Comparison of ENCODE assay signal across 14 cellular contexts in genomic region chr7:80231719-80232118, GRCh38.
A peak's percentile ranks its signal among the peaks of the same experiment; 100 is the strongest.
DNase-seq lines count a peak whose midpoint lies in the region; ATAC-seq and TF ChIP-seq lines count a peak whose summit lies in the region.
"Had no signal": no experiment of that assay in that cellular context is flagged by ENCODE, and none has a peak within 500 bp of the region (broad histone marks: within the 10 kb centered on the region; RNA-seq: fewer than 3 reads in every experiment).

No MANE protein-coding gene starts in this region.

- H3K4me3 ChIP-seq in AG09309 (ENCODE audit: control insufficient read depth, low read depth, low read length) (no peak overlapping the region), astrocyte of the spinal cord (ENCODE audit: low read depth, low read length) (no peak overlapping the region), testis (no peak overlapping the region), HAP-1 (no peak overlapping the region)
- H3K4me3 ChIP-seq: gastroesophageal sphincter, thyroid gland had no signal

- H3K9me3 ChIP-seq in testis, result no peaks in the 10 kb centered on the region
- H3K9me3 ChIP-seq in HAP-1, result no peaks in the 10 kb centered on the region
- H3K9me3 ChIP-seq: gastroesophageal sphincter, thyroid gland had no signal

- H3K27me3 ChIP-seq in testis (no peaks in the 10 kb centered on the region), HAP-1 (ENCODE audit: low read depth) (no peaks in the 10 kb centered on the region)
- H3K27me3 ChIP-seq: gastroesophageal sphincter, thyroid gland had no signal

- H3K36me3 ChIP-seq in testis (ENCODE audit: low read depth, missing control alignments), result no peaks in the 10 kb centered on the region
- no peaks in the 10 kb centered on the region for H3K36me3 ChIP-seq in HAP-1 (replicated peaks)
- H3K36me3 ChIP-seq: gastroesophageal sphincter, thyroid gland had no signal

- TF ChIP-seq CTCF in AG09309 (IDR thresholded peaks at IDR 0.05; ENCODE audit: control insufficient read depth, insufficient read depth, low read depth, low read length, missing control alignments), result no peak
- TF ChIP-seq CTCF in astrocyte of the spinal cord (IDR thresholded peaks at IDR 0.05; ENCODE audit: low read depth, low read length), result no peak
- TF ChIP-seq CTCF in testis (IDR thresholded peaks at IDR 0.05), result no peak

- no peak overlapping the region for H3K27ac ChIP-seq in testis
- H3K27ac ChIP-seq: gastroesophageal sphincter, thyroid gland had no signal

- intact Hi-C loops in testis (cut with DNase I; ENCODE audit: low total_unique reads), result loop anchor here (5.0 kb wide), 1 partner anchor 101 kb away; no protein-coding TSS in a partner anchor

- peaks cover under 1% of the 10 kb centered on the region for H3K4me1 ChIP-seq in testis
- H3K4me1 ChIP-seq in HAP-1, result peaks cover 3% of the 10 kb centered on the region
- H3K4me1 ChIP-seq: gastroesophageal sphincter had no signal

- peak; percentile 70 for ATAC-seq in HG02852 (IDR thresholded peaks at IDR 0.05; ENCODE audit: unreplicated experiment)
- ATAC-seq in HG02981 (IDR thresholded peaks at IDR 0.05; ENCODE audit: unreplicated experiment), result no peak
- ATAC-seq in GM21423 (IDR thresholded peaks at IDR 0.05; ENCODE audit: unreplicated experiment), result no peak
- ATAC-seq: gastroesophageal sphincter, HepG2 had no signal

- 83 to 97% methylated on average over 2 of the region's 2 CpGs for WGBS in testis, 2 donors

- TF ChIP-seq POLR2A in testis (IDR thresholded peaks at IDR 0.05), result no peak

- in situ Hi-C loops in astrocyte of the spinal cord (cut with HindIII; ENCODE audit: low sequenced_read_pairs), result no loop called here
- in situ Hi-C loops in HAP-1 (cut with MboI; ENCODE audit: low sequenced_read_pairs), result no loop called here

- peak; percentile 23 for DNase-seq in AG09309 (ENCODE audit: low read depth)
- DNase-seq in astrocyte of the spinal cord (ENCODE audit: low read depth, low spot score), result peak; percentile 51
- DNase-seq in kidney tubule cell (ENCODE audit: low spot score), result peak; percentile 57
- DNase-seq in testis, result no peak
- DNase-seq in HAP-1 (ENCODE audit: low spot score in 2 of 2), result no peak
- DNase-seq: midbrain, NCI-H1092 treated with DMSO at 0.1 percent for 48 hours, NCI-H2171 treated with DMSO at 0.1 percent for 48 hours, thyroid gland had no signal

Comparison
In these comparisons a context has a peak if more than half of its experiments do, and no peak if none do; other contexts are left out.
1. DNase-seq: peak in AG09309 (single experiment), astrocyte of the spinal cord (single experiment) and kidney tubule cell (single experiment); none in testis (single experiment) and HAP-1 (0 of 2).